ENCODE assay signal across 8 cellular contexts in the genomic region with DNA sequence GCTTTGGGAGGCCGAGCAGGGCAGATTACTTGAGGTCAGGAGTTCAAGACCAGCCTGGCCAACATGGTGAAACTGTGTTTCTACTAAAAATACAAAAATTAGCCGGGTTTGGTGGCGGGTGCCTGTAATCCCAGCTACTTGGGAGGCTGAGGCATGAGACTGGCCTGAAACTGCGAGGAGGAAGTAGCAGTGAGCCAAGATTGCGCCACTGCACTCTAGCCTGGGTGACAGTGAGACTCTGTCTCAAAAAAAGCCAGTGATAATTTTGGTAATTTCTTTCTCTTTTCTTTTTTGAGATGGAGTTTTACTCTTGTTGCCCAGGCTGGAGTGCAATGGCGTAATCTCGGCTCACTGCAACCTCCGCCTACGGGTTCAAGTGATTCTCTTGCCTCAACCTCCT.
DNase-seq lines count a peak whose midpoint lies in the region; ATAC-seq and TF ChIP-seq lines count a peak whose summit lies in the region.
"Not testable (repeated sequence)": the region's sequence is repeated elsewhere in the genome, so short reads cannot be mapped to it uniquely, and the experiment has no call there.

No MANE protein-coding gene starts in this region.

- peaks cover 17% of the 10 kb centered on the region for H3K4me1 Mint-ChIP-seq in chondrocyte (ENCODE audit: low read depth)

- H3K9me3 Mint-ChIP-seq in chondrocyte (ENCODE audit: low read depth): not testable (repeated sequence)

- H3K36me3 ChIP-seq in left lung (peaks cover 0 to 96% of the 10 kb centered on the region in 2 donors), neutrophil (peaks cover 85% of the 10 kb centered on the region)

- CTCF ChIA-PET in RWPE1 (lab: Yijun Ruan, JAX): not testable (repeated sequence)

- POLR2A ChIA-PET in RWPE1 (lab: Yijun Ruan, JAX; ENCODE audit: low non-redundant PET): not testable (repeated sequence)

- peak overlapping the region; percentile 27 for H3K27ac Mint-ChIP-seq in chondrocyte (ENCODE audit: unreplicated experiment)

- H3K4me1 ChIP-seq in left lung: not testable (repeated sequence)
- peaks cover 5 to 11% of the 10 kb centered on the region in 2 experiments for H3K4me1 ChIP-seq in neutrophil (ENCODE audit: control insufficient read depth in 1 of 2, insufficient read depth in 1 of 2, low read depth in 1 of 2, low read length in 1 of 2)

- not testable (repeated sequence) for H3K27me3 Mint-ChIP-seq in chondrocyte (ENCODE audit: low read depth)

- TF ChIP-seq CTCF in HL-60 (IDR thresholded peaks at IDR 0.05; ENCODE audit: insufficient read depth, low read length); RWPE1 (conservative IDR thresholded peaks at IDR 0.05; ENCODE audit: low read depth); chondrocyte (IDR thresholded peaks at IDR 0.05); left lung (IDR thresholded peaks at IDR 0.05); neutrophil (IDR thresholded peaks at IDR 0.05): not testable (repeated sequence)

- H3K9me3 ChIP-seq in left lung, neutrophil: not testable (repeated sequence)

- H3K27me3 ChIP-seq in HL-60 (ENCODE audit: insufficient read depth, poor library complexity, severe bottlenecking); left lung; neutrophil: not testable (repeated sequence)

- not testable (repeated sequence) for H3K4me3 Mint-ChIP-seq in chondrocyte (ENCODE audit: unreplicated experiment)

- peak; percentile 51 for ATAC-seq in left lung

- H3K36me3 Mint-ChIP-seq in chondrocyte (ENCODE audit: low read depth): not testable (repeated sequence)

- intact Hi-C loops in left lung (cut with DNase I): not testable (repeated sequence)

- DNase-seq in AML-193 (lab: John Stamatoyannopoulos, UW): peak; percentile 22 to 25
- peak; percentile 37 to 79 for DNase-seq in HL-60 (ENCODE audit: low read depth in 1 of 2, low spot score in 1 of 2)
- DNase-seq in MV-4-11 (lab: John Stamatoyannopoulos, UW): peak; percentile 92
- peak; percentile 72 for DNase-seq in NOMO-1 treated with DMSO at 0.1 percent for 48 hours (lab: John Stamatoyannopoulos, UW; ENCODE audit: unreplicated experiment)
- DNase-seq in RWPE1 (ENCODE audit: low spot score); chondrocyte (ENCODE audit: low spot score): not testable (repeated sequence)
- peak in 1 of 2 donors; percentile 76 for DNase-seq in left lung

- H3K4me3 ChIP-seq in HL-60 (replicated peaks; ENCODE audit: insufficient read depth, low read length); left lung; neutrophil (ENCODE audit: low read depth in 1 of 2, low read length in 1 of 2): not testable (repeated sequence)

- H3K27ac ChIP-seq in HL-60 (replicated peaks) (peak overlapping the region; percentile 41), RWPE1 (0 out of 2 replicates have a peak overlapping the region, but pooled peaks have one; percentile 13), left lung (peak overlapping the region in 1 of 2 donors; percentile 43), neutrophil (peak overlapping the region; percentile 70)
